In the genomic region with DNA sequence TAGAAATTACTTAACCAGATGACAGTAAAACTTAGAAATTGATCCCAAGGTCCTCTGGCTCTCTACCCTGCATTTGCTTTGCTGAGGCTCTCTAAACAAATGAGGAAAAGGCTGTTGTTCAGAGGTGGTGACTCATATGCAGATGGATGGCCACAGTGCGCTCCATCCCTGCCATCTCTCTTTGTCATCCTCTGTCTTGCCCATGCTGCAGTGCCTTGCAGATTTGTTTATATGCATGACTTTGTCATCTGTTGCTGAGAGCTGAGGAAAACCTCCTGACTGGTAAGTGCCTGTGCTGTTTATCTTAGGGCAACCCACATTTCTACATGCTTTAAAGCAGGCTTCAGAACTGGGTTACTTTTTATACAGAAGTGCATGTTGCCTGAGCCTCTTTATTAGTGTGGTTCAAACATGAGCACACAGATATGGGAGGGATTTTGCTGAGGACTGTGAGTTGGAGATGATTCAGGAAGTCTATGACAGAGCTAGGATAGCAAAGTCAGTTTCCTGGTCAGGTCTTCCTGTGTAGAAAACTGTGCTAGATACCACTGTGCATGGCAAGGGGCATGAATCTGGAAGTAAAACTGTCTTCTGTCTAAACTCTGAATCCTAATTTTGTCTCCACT, we compare ENCODE assay signal across 1 cellular context.
TF ChIP-seq lines count a peak whose summit lies in the region.

No MANE protein-coding gene starts in this region.

TF ChIP-seq in HepG2, 621 proteins besides CTCF, POLR2A, EP300 and RAD21:
- TF ChIP-seq RFX5 (IDR thresholded peaks at IDR 0.05; ENCODE audit: low read depth, low read length), result peak; percentile 79
- TF ChIP-seq ZNF746 (CRISPR knock-in tag; IDR thresholded peaks at IDR 0.05), result no peak
- TF ChIP-seq ZFP62 (CRISPR knock-in tag; IDR thresholded peaks at IDR 0.05), result no peak
- peak; percentile 52 for TF ChIP-seq FOSL2 (CRISPR knock-in tag; IDR thresholded peaks at IDR 0.05)
- TF ChIP-seq, protein P1, sequence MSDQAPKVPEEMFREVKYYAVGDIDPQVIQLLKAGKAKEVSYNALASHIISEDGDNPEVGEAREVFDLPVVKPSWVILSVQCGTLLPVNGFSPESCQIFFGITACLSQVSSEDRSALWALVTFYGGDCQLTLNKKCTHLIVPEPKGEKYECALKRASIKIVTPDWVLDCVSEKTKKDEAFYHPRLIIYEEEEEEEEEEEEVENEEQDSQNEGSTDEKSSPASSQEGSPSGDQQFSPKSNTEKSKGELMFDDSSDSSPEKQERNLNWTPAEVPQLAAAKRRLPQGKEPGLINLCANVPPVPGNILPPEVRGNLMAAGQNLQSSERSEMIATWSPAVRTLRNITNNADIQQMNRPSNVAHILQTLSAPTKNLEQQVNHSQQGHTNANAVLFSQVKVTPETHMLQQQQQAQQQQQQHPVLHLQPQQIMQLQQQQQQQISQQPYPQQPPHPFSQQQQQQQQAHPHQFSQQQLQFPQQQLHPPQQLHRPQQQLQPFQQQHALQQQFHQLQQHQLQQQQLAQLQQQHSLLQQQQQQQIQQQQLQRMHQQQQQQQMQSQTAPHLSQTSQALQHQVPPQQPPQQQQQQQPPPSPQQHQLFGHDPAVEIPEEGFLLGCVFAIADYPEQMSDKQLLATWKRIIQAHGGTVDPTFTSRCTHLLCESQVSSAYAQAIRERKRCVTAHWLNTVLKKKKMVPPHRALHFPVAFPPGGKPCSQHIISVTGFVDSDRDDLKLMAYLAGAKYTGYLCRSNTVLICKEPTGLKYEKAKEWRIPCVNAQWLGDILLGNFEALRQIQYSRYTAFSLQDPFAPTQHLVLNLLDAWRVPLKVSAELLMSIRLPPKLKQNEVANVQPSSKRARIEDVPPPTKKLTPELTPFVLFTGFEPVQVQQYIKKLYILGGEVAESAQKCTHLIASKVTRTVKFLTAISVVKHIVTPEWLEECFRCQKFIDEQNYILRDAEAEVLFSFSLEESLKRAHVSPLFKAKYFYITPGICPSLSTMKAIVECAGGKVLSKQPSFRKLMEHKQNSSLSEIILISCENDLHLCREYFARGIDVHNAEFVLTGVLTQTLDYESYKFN (CRISPR knock-in tag; conservative IDR thresholded peaks at IDR 0.05), result no peak
- TF ChIP-seq ZNF337 (CRISPR knock-in tag; IDR thresholded peaks at IDR 0.05; ENCODE audit: borderline replicate concordance, low read depth), result no peak
- TF ChIP-seq, protein P2, sequence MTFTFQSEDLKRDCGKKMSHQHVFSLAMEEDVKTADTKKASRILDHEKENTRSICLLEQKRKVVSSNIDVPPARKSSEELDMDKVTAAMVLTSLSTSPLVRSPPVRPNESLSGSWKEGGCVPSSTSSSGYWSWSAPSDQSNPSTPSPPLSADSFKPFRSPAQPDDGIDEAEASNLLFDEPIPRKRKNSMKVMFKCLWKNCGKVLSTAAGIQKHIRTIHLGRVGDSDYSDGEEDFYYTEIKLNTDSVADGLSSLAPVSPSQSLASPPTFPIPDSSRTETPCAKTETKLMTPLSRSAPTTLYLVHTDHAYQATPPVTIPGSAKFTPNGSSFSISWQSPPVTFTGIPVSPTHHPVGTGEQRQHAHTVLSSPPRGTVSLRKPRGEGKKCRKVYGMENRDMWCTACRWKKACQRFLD (CRISPR knock-in tag; IDR thresholded peaks at IDR 0.05; ENCODE audit: borderline replicate concordance), result no peak
TF ChIP-seq in HepG2: peak in this region for 2.
